Comparison of ENCODE assay signal across 8 cellular contexts in genomic region chr3:12483872-12484197, GRCh38. TPM values are rescaled to one million over a fixed set of nuclear protein-coding genes. Genes with fewer than 3 reads are reported as not detected.
DNase-seq lines count a peak whose midpoint lies in the region; ATAC-seq and TF ChIP-seq lines count a peak whose summit lies in the region.

No MANE protein-coding gene starts in this region.

- H3K27me3 ChIP-seq in GM23248 (replicated peaks; ENCODE audit: insufficient read depth) (no peaks in the 10 kb centered on the region), skeletal muscle satellite cell (ENCODE audit: control insufficient read depth, insufficient read depth, low read length) (no peaks in the 10 kb centered on the region)

- peak overlapping the region; percentile 81 for H3K4me3 ChIP-seq in GM23248
- H3K4me3 ChIP-seq in fibroblast of villous mesenchyme (ENCODE audit: low read depth, low read length): peak overlapping the region; percentile 88
- peak overlapping the region; percentile 92 for H3K4me3 ChIP-seq in skeletal muscle satellite cell (ENCODE audit: low read length)

- H3K9me3 ChIP-seq in GM23248 (ENCODE audit: low read depth) (no peaks in the 10 kb centered on the region), skeletal muscle satellite cell (replicated peaks; ENCODE audit: low read length) (no peaks in the 10 kb centered on the region)

- WGBS in GM23248 (ENCODE audit: low coverage in 1 of 2, low lambda C conversion rate in 2 of 2, missing lambda C conversion rate in 2 of 2), 2 experiments: 5% methylated on average over 9 to 10 of the region's 10 CpGs

- peak overlapping the region; percentile 94 for H2AFZ ChIP-seq in GM23248

- no peak for DNase-seq in GM23248
- DNase-seq in RWPE1 (ENCODE audit: low spot score): no peak
- DNase-seq in fibroblast of villous mesenchyme (ENCODE audit: low read depth): no peak
- DNase-seq in putamen (ENCODE audit: low spot score): no peak

- POLR2A ChIA-PET in RWPE1 (lab: Yijun Ruan, JAX; ENCODE audit: low non-redundant PET): interaction anchor here (0.6 to 1.0 kb wide), 2 partner anchors 24 to 73 kb away, joined by 3 read pairs; partner anchors contain the start of gene MKRN2

- no peaks in the 10 kb centered on the region for H4K20me1 ChIP-seq in GM23248 (ENCODE audit: insufficient read depth)

- H3K9ac ChIP-seq in GM23248: peak overlapping the region; percentile 65
- H3K9ac ChIP-seq in skeletal muscle satellite cell (ENCODE audit: low read depth, low read length): peak overlapping the region; percentile 84

- no peak for TF ChIP-seq CTCF in RWPE1 (conservative IDR thresholded peaks at IDR 0.05; ENCODE audit: low read depth)
- no peak for TF ChIP-seq CTCF in fibroblast of villous mesenchyme (IDR thresholded peaks at IDR 0.05; ENCODE audit: insufficient read depth, low read depth, low read length)

- peaks cover 24% of the 10 kb centered on the region for H3K79me2 ChIP-seq in GM23248 (ENCODE audit: insufficient read depth)

- H3F3A ChIP-seq in GM23248 (ENCODE audit: insufficient read depth): no peaks in the 10 kb centered on the region

- ATAC-seq in GM18861 (IDR thresholded peaks at IDR 0.05; ENCODE audit: unreplicated experiment) (no peak), HG03342 (IDR thresholded peaks at IDR 0.05; ENCODE audit: unreplicated experiment) (no peak), GM21576 (IDR thresholded peaks at IDR 0.05; ENCODE audit: unreplicated experiment) (no peak)

- H3K4me2 ChIP-seq in GM23248 (ENCODE audit: unreplicated experiment) (peak overlapping the region; percentile 90), skeletal muscle satellite cell (ENCODE audit: low read length) (peak overlapping the region; percentile 97)

- H3K9me2 ChIP-seq in GM23248 (ENCODE audit: insufficient read depth): no peaks in the 10 kb centered on the region

- CTCF ChIA-PET in RWPE1 (lab: Yijun Ruan, JAX): interaction anchor here (0.6 to 0.7 kb wide), 3 partner anchors 12 to 1248 kb away, joined by 3 to 5 read pairs (median 3); no protein-coding TSS in a partner anchor

- peaks cover 8% of the 10 kb centered on the region; the same call in 1 of the 2 replicates for H3K4me1 ChIP-seq in GM23248 (ENCODE audit: insufficient read depth)
- H3K4me1 ChIP-seq in skeletal muscle satellite cell (ENCODE audit: control insufficient read depth, insufficient read depth, low read length): peaks cover 26% of the 10 kb centered on the region

- in situ Hi-C loops in GM23248 (cut with MboI): no loop called here

- no peak overlapping the region for H3K27ac ChIP-seq in GM23248
- peak overlapping the region; percentile 75 for H3K27ac ChIP-seq in RWPE1

- H3K36me3 ChIP-seq in GM23248 (ENCODE audit: low read depth) (no peaks in the 10 kb centered on the region), skeletal muscle satellite cell (ENCODE audit: insufficient read depth, low read length) (peaks cover 2% of the 10 kb centered on the region)

RNA-seq across cellular contexts. Expression of gene TSEN2, which starts 0.4 kb away (rescaled TPM):
- 9.6 and 15.6 TPM in 2 replicates for total RNA-seq in GM23248 (2014; rRNA removed; shearing (Covaris generic))
- polyA plus RNA-seq in GM23248 (2016; fragmentation: Nextera tagmentation; extraction: Ambion mirVana): 12.3 and 13.6 TPM in 2 replicates
- 8.4 and 17.3 TPM in 2 replicates for total RNA-seq in fibroblast of villous mesenchyme
- total RNA-seq in skeletal muscle satellite cell (2012; rRNA removed): 20.5 and 23.4 TPM in 2 replicates
